16 cellular contexts compared by ENCODE assay signal in the genomic region with DNA sequence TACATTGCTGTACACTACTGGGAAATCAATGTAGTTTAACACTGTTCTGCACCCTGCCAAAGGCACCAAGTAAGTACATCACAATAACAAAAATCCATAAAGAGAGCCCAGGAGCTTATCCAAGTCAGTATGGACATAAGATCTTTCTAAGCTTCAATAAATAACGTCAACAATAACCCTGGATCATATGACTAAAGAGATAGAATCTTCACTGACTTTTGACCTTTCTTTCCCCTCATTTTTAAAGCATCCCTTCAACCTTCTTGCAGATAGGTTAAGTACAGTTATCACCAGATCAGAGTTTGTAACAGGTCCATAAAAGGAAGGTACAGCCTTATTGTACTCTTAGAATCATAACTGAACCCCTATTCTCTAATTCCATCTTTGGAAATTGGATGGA. TPM values are rescaled to one million over a fixed set of nuclear protein-coding genes. Genes with fewer than 3 reads are reported as not detected.
A peak's percentile ranks its signal among the peaks of the same experiment; 100 is the strongest.
DNase-seq lines count a peak whose midpoint lies in the region; ATAC-seq, FAIRE-seq and TF ChIP-seq lines count a peak whose summit lies in the region.
"Had no signal": no experiment of that assay in that cellular context is flagged by ENCODE, and none has a peak within 500 bp of the region (broad histone marks: within the 10 kb centered on the region; RNA-seq: fewer than 3 reads in every experiment).

No MANE protein-coding gene starts in this region.

- no peaks in the 10 kb centered on the region for H3K9me1 ChIP-seq in keratinocyte (ENCODE audit: control insufficient read depth, extremely low read depth, insufficient read depth, low read length)

- peak overlapping the region; percentile 8 for H3K4me3 Mint-ChIP-seq in stimulated activated naive CD8-positive, alpha-beta T cell treated with anti-CD3 and anti-CD28 coated beads, Interleukin-15, Interleukin-2, amounts not matched to agents 100 ng/mL and 50 ng/mL, for 24 hours
- H3K4me3 Mint-ChIP-seq in WTC11: peak overlapping the region; percentile 51

- TF ChIP-seq CTCF in WTC11 (IDR thresholded peaks at IDR 0.05) (no peak), keratinocyte (optimal IDR thresholded peaks at IDR 0.05 in 1 of 3, IDR thresholded peaks at IDR 0.05 in 1 of 3, conservative IDR thresholded peaks at IDR 0.05 in 1 of 3; ENCODE audit: extremely low read depth in 1 of 3, insufficient read depth in 2 of 3, low read length in 3 of 3) (no peak)

- H3K4me1 Mint-ChIP-seq in stimulated activated naive CD8-positive, alpha-beta T cell treated with anti-CD3 and anti-CD28 coated beads, Interleukin-15, Interleukin-2, amounts not matched to agents 100 ng/mL and 50 ng/mL, for 24 hours (ENCODE audit: low read depth): peaks cover 38% of the 10 kb centered on the region
- peaks cover 14% of the 10 kb centered on the region for H3K4me1 Mint-ChIP-seq in WTC11

- intact Hi-C loops in head of caudate nucleus (cut with DNase I): no loop called here

- H3K27ac ChIP-seq in keratinocyte (ENCODE audit: control insufficient read depth, insufficient read depth, low read length): peak overlapping the region; percentile 13
- H3K27ac ChIP-seq: C4-2B, uterus had no signal

- dilution Hi-C loops in keratinocyte (cut with MboI; ENCODE audit: extremely low pct_ligation_motif_present, low sequenced_read_pairs): loop anchor here (25.0 kb wide), 1 partner anchor 101 kb away; no protein-coding TSS in a partner anchor

- H3K4me2 ChIP-seq in keratinocyte (ENCODE audit: control insufficient read depth, extremely low read depth, insufficient read depth, low read depth, low read length): peak overlapping the region; percentile 25

- H3K9me3 Mint-ChIP-seq in stimulated activated naive CD8-positive, alpha-beta T cell treated with anti-CD3 and anti-CD28 coated beads, Interleukin-15, Interleukin-2, amounts not matched to agents 100 ng/mL and 50 ng/mL, for 24 hours: no peaks in the 10 kb centered on the region
- H3K9me3 Mint-ChIP-seq in WTC11: no peaks in the 10 kb centered on the region

- POLR2A ChIA-PET in WTC11 (lab: Charles Lee): interaction anchor here (0.6 kb wide), 1 partner anchor 137 kb away, joined by 9 read pairs; no protein-coding TSS in a partner anchor

- CTCF ChIA-PET in WTC11 (lab: Charles Lee): interaction anchor here (0.5 to 4.4 kb wide), 3 partner anchors 11 to 65 kb away, joined by 3 to 44 read pairs (median 3); no protein-coding TSS in a partner anchor

- peaks cover 56% of the 10 kb centered on the region for H3K79me2 ChIP-seq in keratinocyte (ENCODE audit: control insufficient read depth, insufficient read depth, low read length)

- H3K27me3 Mint-ChIP-seq in stimulated activated naive CD8-positive, alpha-beta T cell treated with anti-CD3 and anti-CD28 coated beads, Interleukin-15, Interleukin-2, amounts not matched to agents 100 ng/mL and 50 ng/mL, for 24 hours: no peaks in the 10 kb centered on the region
- H3K27me3 Mint-ChIP-seq in WTC11 (ENCODE audit: low read depth): no peaks in the 10 kb centered on the region

- ATAC-seq in stimulated activated naive CD8-positive, alpha-beta T cell treated with anti-CD3 and anti-CD28 coated beads, Interleukin-15, Interleukin-2, amounts not matched to agents 100 U/mL and 50 U/mL, for 24 hours: no peak
- ATAC-seq in WTC11 (no peak), GM21367 (IDR thresholded peaks at IDR 0.05; ENCODE audit: unreplicated experiment) (no peak), GM19351 (IDR thresholded peaks at IDR 0.05; ENCODE audit: unreplicated experiment) (no peak)

- no peaks in the 10 kb centered on the region for H3K27me3 ChIP-seq in keratinocyte (ENCODE audit: control insufficient read depth, extremely low read depth, insufficient read depth, low read length)
- H3K27me3 ChIP-seq: uterus had no signal

- H4K20me1 ChIP-seq in keratinocyte (ENCODE audit: control insufficient read depth, extremely low read depth, insufficient read depth, low read length): no peaks in the 10 kb centered on the region

- H3K36me3 Mint-ChIP-seq in stimulated activated naive CD8-positive, alpha-beta T cell treated with anti-CD3 and anti-CD28 coated beads, Interleukin-15, Interleukin-2, amounts not matched to agents 100 ng/mL and 50 ng/mL, for 24 hours (ENCODE audit: low read depth): peaks cover 35% of the 10 kb centered on the region
- H3K36me3 Mint-ChIP-seq in WTC11: peaks cover 18% of the 10 kb centered on the region

- H3K9ac ChIP-seq in keratinocyte (ENCODE audit: control insufficient read depth, extremely low read depth, insufficient read depth, low read length): no peak overlapping the region

- FAIRE-seq in keratinocyte (lab: Jason Lieb, UNC): no peak
- FAIRE-seq: G401.6 had no signal

- peak overlapping the region; percentile 1 for H3K27ac Mint-ChIP-seq in stimulated activated naive CD8-positive, alpha-beta T cell treated with anti-CD3 and anti-CD28 coated beads, Interleukin-15, Interleukin-2, amounts not matched to agents 100 ng/mL and 50 ng/mL, for 24 hours
- no peak overlapping the region for H3K27ac Mint-ChIP-seq in WTC11

- no peak for DNase-seq in stimulated activated naive CD8-positive, alpha-beta T cell treated with anti-CD3 and anti-CD28 coated beads, Interleukin-15, Interleukin-2, amounts not matched to agents 100 U/mL and 50 U/mL, for 24 hours
- DNase-seq in WTC11 (ENCODE audit: low spot score) (no peak), keratinocyte (ENCODE audit: low read depth, low spot score) (no peak), head of caudate nucleus (no peak)
- no peak for DNase-seq in effector CD8-positive, alpha-beta T cell (lab: John Stamatoyannopoulos, UW)
- DNase-seq: dermis blood vessel endothelial cell, NCI-H1417, NCI-H446 treated with DMSO at 0.1 percent for 48 hours, T1000, uterus had no signal

- peaks cover 17% of the 10 kb centered on the region for H3K4me1 ChIP-seq in keratinocyte (ENCODE audit: control insufficient read depth, extremely low read depth, insufficient read depth, low read length)

- no peaks in the 10 kb centered on the region for H3K9me3 ChIP-seq in keratinocyte (ENCODE audit: control insufficient read depth, low read depth, low read length)
- H3K9me3 ChIP-seq: uterus had no signal

- H3K36me3 ChIP-seq in keratinocyte (ENCODE audit: control insufficient read depth in 2 of 2, extremely low read depth in 1 of 2, insufficient read depth in 2 of 2, low read length in 2 of 2): peaks cover 4 to 17% of the 10 kb centered on the region in 2 experiments
- H3K36me3 ChIP-seq: uterus had no signal

- no peak overlapping the region for H2AFZ ChIP-seq in keratinocyte (ENCODE audit: control insufficient read depth, low read length)

- no peak overlapping the region for H3K4me3 ChIP-seq in keratinocyte (ENCODE audit: control insufficient read depth in 2 of 3, extremely low read depth in 1 of 3, insufficient read depth in 2 of 3, low read depth in 1 of 3, low read length in 3 of 3)
- H3K4me3 ChIP-seq: uterus had no signal

TF ChIP-seq in WTC11, 78 proteins besides CTCF, POLR2A, EP300 and RAD21 (continues in another document):
- TF ChIP-seq, protein P1, sequence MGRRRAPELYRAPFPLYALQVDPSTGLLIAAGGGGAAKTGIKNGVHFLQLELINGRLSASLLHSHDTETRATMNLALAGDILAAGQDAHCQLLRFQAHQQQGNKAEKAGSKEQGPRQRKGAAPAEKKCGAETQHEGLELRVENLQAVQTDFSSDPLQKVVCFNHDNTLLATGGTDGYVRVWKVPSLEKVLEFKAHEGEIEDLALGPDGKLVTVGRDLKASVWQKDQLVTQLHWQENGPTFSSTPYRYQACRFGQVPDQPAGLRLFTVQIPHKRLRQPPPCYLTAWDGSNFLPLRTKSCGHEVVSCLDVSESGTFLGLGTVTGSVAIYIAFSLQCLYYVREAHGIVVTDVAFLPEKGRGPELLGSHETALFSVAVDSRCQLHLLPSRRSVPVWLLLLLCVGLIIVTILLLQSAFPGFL (CRISPR knock-in tag; IDR thresholded peaks at IDR 0.05; ENCODE audit: borderline replicate concordance): no peak
- TF ChIP-seq, protein P2, sequence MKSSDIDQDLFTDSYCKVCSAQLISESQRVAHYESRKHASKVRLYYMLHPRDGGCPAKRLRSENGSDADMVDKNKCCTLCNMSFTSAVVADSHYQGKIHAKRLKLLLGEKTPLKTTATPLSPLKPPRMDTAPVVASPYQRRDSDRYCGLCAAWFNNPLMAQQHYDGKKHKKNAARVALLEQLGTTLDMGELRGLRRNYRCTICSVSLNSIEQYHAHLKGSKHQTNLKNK (CRISPR knock-in tag; IDR thresholded peaks at IDR 0.05): no peak

RNA-seq across cellular contexts. Expression of a gene that starts 2.3 kb away (rescaled TPM):
- total RNA-seq in WTC11 (2021): 35.7 to 39.5 TPM (median 39.1 TPM) in 3 replicates
- 23.9 to 44.1 TPM (median 27.1 TPM) in 3 replicates for polyA plus RNA-seq in keratinocyte
- 24.4 TPM for polyA plus RNA-seq in keratinocyte (2011; ENCODE audit: low read depth)
- 18.3 and 50.2 TPM in 2 replicates for polyA plus RNA-seq in keratinocyte (2011; cell fraction: cytosol; rRNA removed)
- 14.6 and 16.4 TPM in 2 replicates for polyA plus RNA-seq in keratinocyte (2011; cell fraction: nucleus; rRNA removed)
- 24.3 and 29.9 TPM in 2 replicates for polyA plus RNA-seq in keratinocyte (2012; ENCODE audit: low replicate concordance)
- polyA minus RNA-seq in keratinocyte: 4.0 to 25.6 TPM (median 6.9 TPM) in 3 replicates
- polyA minus RNA-seq in keratinocyte (2011; cell fraction: cytosol; rRNA and poly(A)+ RNA removed): 15.3 TPM
- polyA minus RNA-seq in keratinocyte (2011; cell fraction: nucleus; rRNA and poly(A)+ RNA removed): 3.8 and 8.1 TPM in 2 replicates

RNA-seq across cellular contexts. Expression of a gene that starts 29.2 kb away (rescaled TPM):
- total RNA-seq in WTC11 (2021): 0.69 to 0.74 TPM (median 0.69 TPM) in 3 replicates
- polyA plus RNA-seq in keratinocyte: not detected in 3 replicates
- 0.04 TPM for polyA plus RNA-seq in keratinocyte (2011; ENCODE audit: low read depth)
- polyA plus RNA-seq in keratinocyte (2011; cell fraction: cytosol; rRNA removed): not detected in 2 replicates
- polyA plus RNA-seq in keratinocyte (2011; cell fraction: nucleus; rRNA removed): not detected in 2 replicates
- polyA plus RNA-seq in keratinocyte (2012; ENCODE audit: low replicate concordance): 0.09 and 1.6 TPM in 2 replicates
- polyA minus RNA-seq in keratinocyte: not detected in 3 replicates
- not detected for polyA minus RNA-seq in keratinocyte (2011; cell fraction: cytosol; rRNA and poly(A)+ RNA removed)
- not detected in 2 replicates for polyA minus RNA-seq in keratinocyte (2011; cell fraction: nucleus; rRNA and poly(A)+ RNA removed)
- total RNA-seq: dermis blood vessel endothelial cell, RPMI7951 had no signal
